Comparison of ENCODE assay signal across 11 cellular contexts in the genomic region with DNA sequence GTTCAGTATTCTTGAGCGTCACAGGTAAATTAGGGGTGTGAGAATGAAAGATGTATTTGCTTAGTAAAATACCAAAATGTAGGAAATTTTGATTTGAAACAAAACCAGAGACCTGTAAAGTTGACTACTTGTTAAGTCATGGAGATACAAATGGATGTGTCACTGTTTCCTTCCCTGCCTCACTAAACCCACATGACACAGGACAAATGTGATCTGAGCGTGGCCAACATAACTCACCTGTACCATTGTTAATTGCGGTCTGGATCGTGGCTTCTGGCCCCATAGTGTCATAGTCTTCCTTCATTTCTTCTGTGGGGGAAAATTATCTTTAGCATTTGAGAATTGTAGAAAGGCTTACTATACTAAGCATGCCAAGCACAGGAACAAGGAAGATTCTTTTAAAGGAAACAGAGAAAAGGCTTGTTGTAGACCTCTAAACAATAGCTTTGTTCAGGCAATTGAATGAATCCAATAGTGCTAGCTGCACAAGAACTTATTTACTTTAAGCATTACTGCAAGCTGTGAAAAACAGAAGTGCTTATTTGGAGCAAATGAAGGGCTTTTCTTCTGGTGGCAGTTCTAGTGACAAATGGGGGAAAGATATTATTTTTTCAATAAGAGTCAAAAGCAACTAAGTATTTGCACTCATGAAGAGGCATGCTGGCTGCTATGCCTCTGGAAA.
DNase-seq lines count a peak whose midpoint lies in the region; TF ChIP-seq lines count a peak whose summit lies in the region.
"Had no signal": no experiment of that assay in that cellular context is flagged by ENCODE, and none has a peak within 500 bp of the region (broad histone marks: within the 10 kb centered on the region; RNA-seq: fewer than 3 reads in every experiment).

No MANE protein-coding gene starts in this region.

- H3K36me3 ChIP-seq in muscle layer of duodenum (ENCODE audit: control insufficient read depth in 1 of 2, insufficient read depth in 2 of 2, low read length in 2 of 2) (peaks cover 0 to 15% of the 10 kb centered on the region in 2 donors), subcutaneous abdominal adipose tissue (ENCODE audit: control insufficient read depth in 5 of 5, insufficient read depth in 5 of 5, low read length in 5 of 5) (peaks cover 10 to 57% (median 37%) of the 10 kb centered on the region in 5 donors)

- DNase-seq in activated T-cell treated with anti-CD3 and anti-CD28 coated beads, Interleukin-2, amount 50 U/mL, for 24 hours: no peak
- no peak for DNase-seq in activated T-cell treated with anti-CD3 and anti-CD28 coated beads for 4 hours
- DNase-seq in activated T-helper 2 cell treated with anti-CD3 and anti-CD28 coated beads, Interferon-gamma antibody, Interleukin-2, Interleukin-4, amounts not matched to agents 10 μg/mL and 5 μg/mL and 100 μg/mL, durations not matched to agents 14 hours and 24 hours and 36 hours (ENCODE audit: low spot score): no peak
- no peak for DNase-seq in GM13976 (ENCODE audit: low spot score)
- DNase-seq in GM10266 (ENCODE audit: extremely low spot score): no peak
- no peak for DNase-seq in occipital lobe (lab: John Stamatoyannopoulos, UW)
- DNase-seq: NCI-H1092, NCI-H226, retina had no signal

- in situ Hi-C loops in GM13976 (cut with MboI; ENCODE audit: low sequenced_read_pairs, unreplicated experiment): no loop called here

- no peak for TF ChIP-seq CTCF in GM13976 (IDR thresholded peaks at IDR 0.05; ENCODE audit: borderline replicate concordance, control extremely low read depth, extremely low read depth, insufficient read depth, missing control alignments)
- TF ChIP-seq CTCF in GM10266 (IDR thresholded peaks at IDR 0.05; ENCODE audit: control insufficient read depth, insufficient read depth, low read depth, missing control alignments): no peak

- intact Hi-C loops in activated T-helper 2 cell treated with anti-CD3 and anti-CD28 coated beads, Interferon-gamma antibody, Interleukin-2, Interleukin-4, amounts not matched to agents 10 μg/mL and 5 μg/mL and 100 μg/mL, durations not matched to agents 14 hours and 24 hours and 36 hours (cut with micrococcal nuclease): loop anchor here (2.0 kb wide), 1 partner anchor 30 kb away; no protein-coding TSS in a partner anchor

- H3K9me3 ChIP-seq in muscle layer of duodenum (ENCODE audit: control insufficient read depth in 1 of 2, low read length in 2 of 2) (no peaks in the 10 kb centered on the region), subcutaneous abdominal adipose tissue (ENCODE audit: control insufficient read depth in 5 of 5, low read length in 5 of 5) (no peaks in the 10 kb centered on the region)

- H3K4me3 ChIP-seq in muscle layer of duodenum (ENCODE audit: low read depth in 1 of 2, low read length in 2 of 2) (no peak overlapping the region), subcutaneous abdominal adipose tissue (ENCODE audit: low read depth in 1 of 5, low read length in 5 of 5) (no peak overlapping the region)

- no peak overlapping the region for H3K9ac ChIP-seq in subcutaneous abdominal adipose tissue (ENCODE audit: low read length in 5 of 5)

- peak overlapping the region; percentile 85 for H3K27ac Mint-ChIP-seq in activated T-cell treated with anti-CD3 and anti-CD28 coated beads, Interleukin-2, amount 50 U/mL, for 24 hours
- H3K27ac Mint-ChIP-seq in activated T-helper 2 cell treated with anti-CD3 and anti-CD28 coated beads, Interferon-gamma antibody, Interleukin-2, Interleukin-4, amounts not matched to agents 10 μg/mL and 5 μg/mL and 100 μg/mL, durations not matched to agents 14 hours and 24 hours and 36 hours: peak overlapping the region; percentile 36

- no peak overlapping the region for H3K4me3 Mint-ChIP-seq in activated T-cell treated with anti-CD3 and anti-CD28 coated beads, Interleukin-2, amount 50 U/mL, for 24 hours
- no peak overlapping the region for H3K4me3 Mint-ChIP-seq in activated T-helper 2 cell treated with anti-CD3 and anti-CD28 coated beads, Interferon-gamma antibody, Interleukin-2, Interleukin-4, amounts not matched to agents 10 μg/mL and 5 μg/mL and 100 μg/mL, durations not matched to agents 14 hours and 24 hours and 36 hours (ENCODE audit: low read depth)

- H3K4me1 ChIP-seq in muscle layer of duodenum (ENCODE audit: control insufficient read depth in 1 of 2, insufficient read depth in 2 of 2, low read length in 2 of 2) (peaks cover 0 to 10% of the 10 kb centered on the region in 2 donors), subcutaneous abdominal adipose tissue (ENCODE audit: control insufficient read depth in 5 of 5, insufficient read depth in 5 of 5, low read length in 5 of 5) (peaks cover 0 to 19% (median 10%) of the 10 kb centered on the region in 5 donors)

- peaks cover 21% of the 10 kb centered on the region for H3K36me3 Mint-ChIP-seq in activated T-cell treated with anti-CD3 and anti-CD28 coated beads, Interleukin-2, amount 50 U/mL, for 24 hours (ENCODE audit: low read depth)
- H3K36me3 Mint-ChIP-seq in activated T-helper 2 cell treated with anti-CD3 and anti-CD28 coated beads, Interferon-gamma antibody, Interleukin-2, Interleukin-4, amounts not matched to agents 10 μg/mL and 5 μg/mL and 100 μg/mL, durations not matched to agents 14 hours and 24 hours and 36 hours (ENCODE audit: low read depth): peaks cover 64% of the 10 kb centered on the region

- H3K27ac ChIP-seq in muscle layer of duodenum (ENCODE audit: low read length): peak overlapping the region; percentile 32
- H3K27ac ChIP-seq in subcutaneous abdominal adipose tissue (ENCODE audit: low read depth, low read length): peak overlapping the region; percentile 20

- H3K4me1 Mint-ChIP-seq in activated T-cell treated with anti-CD3 and anti-CD28 coated beads, Interleukin-2, amount 50 U/mL, for 24 hours (ENCODE audit: low read depth): peaks cover 38% of the 10 kb centered on the region
- peaks cover 20% of the 10 kb centered on the region for H3K4me1 Mint-ChIP-seq in activated T-helper 2 cell treated with anti-CD3 and anti-CD28 coated beads, Interferon-gamma antibody, Interleukin-2, Interleukin-4, amounts not matched to agents 10 μg/mL and 5 μg/mL and 100 μg/mL, durations not matched to agents 14 hours and 24 hours and 36 hours (ENCODE audit: low read depth)

- H3K27me3 ChIP-seq in muscle layer of duodenum (ENCODE audit: low read depth, low read length): no peaks in the 10 kb centered on the region
- no peaks in the 10 kb centered on the region for H3K27me3 ChIP-seq in subcutaneous abdominal adipose tissue (ENCODE audit: control insufficient read depth in 5 of 5, insufficient read depth in 4 of 5, low read length in 5 of 5)

- no peaks in the 10 kb centered on the region for H3K9me3 Mint-ChIP-seq in activated T-cell treated with anti-CD3 and anti-CD28 coated beads, Interleukin-2, amount 50 U/mL, for 24 hours
- no peaks in the 10 kb centered on the region for H3K9me3 Mint-ChIP-seq in activated T-helper 2 cell treated with anti-CD3 and anti-CD28 coated beads, Interferon-gamma antibody, Interleukin-2, Interleukin-4, amounts not matched to agents 10 μg/mL and 5 μg/mL and 100 μg/mL, durations not matched to agents 14 hours and 24 hours and 36 hours

- H3K27me3 Mint-ChIP-seq in activated T-cell treated with anti-CD3 and anti-CD28 coated beads, Interleukin-2, amount 50 U/mL, for 24 hours: peaks cover 2% of the 10 kb centered on the region
- H3K27me3 Mint-ChIP-seq in activated T-helper 2 cell treated with anti-CD3 and anti-CD28 coated beads, Interferon-gamma antibody, Interleukin-2, Interleukin-4, amounts not matched to agents 10 μg/mL and 5 μg/mL and 100 μg/mL, durations not matched to agents 14 hours and 24 hours and 36 hours (ENCODE audit: low read depth): no peaks in the 10 kb centered on the region
